30 cellular contexts compared by ENCODE assay signal in the genomic region with DNA sequence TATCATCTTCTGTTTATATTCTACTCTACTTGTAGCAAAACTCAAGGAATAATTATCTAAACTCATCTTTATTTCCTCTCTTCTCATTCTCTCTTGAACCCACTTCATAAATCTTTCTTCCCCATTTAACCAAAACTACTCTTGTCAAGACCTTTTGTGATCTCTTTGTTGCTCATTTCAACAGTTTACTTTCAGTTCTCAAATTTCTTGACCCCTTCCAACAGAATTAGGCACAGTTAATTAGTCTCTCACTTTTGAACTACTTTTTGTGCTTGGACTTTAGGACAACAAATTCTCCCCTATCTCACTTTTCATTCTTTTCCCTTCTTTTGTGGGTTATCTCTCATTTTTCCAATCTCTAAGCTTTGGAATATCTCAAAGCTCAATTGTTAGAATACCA. TPM values are rescaled to one million over a fixed set of nuclear protein-coding genes. Genes with fewer than 3 reads are reported as not detected.
A peak's percentile ranks its signal among the peaks of the same experiment; 100 is the strongest.
DNase-seq lines count a peak whose midpoint lies in the region; ATAC-seq, FAIRE-seq and TF ChIP-seq lines count a peak whose summit lies in the region.
"Had no signal": no experiment of that assay in that cellular context is flagged by ENCODE, and none has a peak within 500 bp of the region (broad histone marks: within the 10 kb centered on the region; RNA-seq: fewer than 3 reads in every experiment).

No MANE protein-coding gene starts in this region.

- H3K4me1 ChIP-seq in BLaER1 treated with 17β-estradiol and CSF1 and Interleukin-3, amounts not matched to agents 10 nM and 100 nM = peaks cover 0 to 80% (median 59%) of the 10 kb centered on the region in 10 experiments; a peak in 13 of 20 replicates
- H3K4me1 ChIP-seq in GM23248 (ENCODE audit: insufficient read depth) (peaks cover 15% of the 10 kb centered on the region), vagina (peaks cover 8% of the 10 kb centered on the region)
- H3K4me1 ChIP-seq: BE2C, breast epithelium, gastrocnemius medialis, parathyroid adenoma, testis, uterus had no signal

- ATAC-seq in HG02852 (IDR thresholded peaks at IDR 0.05; ENCODE audit: unreplicated experiment) = peak; percentile 46
- ATAC-seq: A549; activated CD8-positive, alpha-beta memory T cell treated with anti-CD3 and anti-CD28 coated beads, Interleukin-2, amount 10 ng/mL, durations not matched to agents 7 days and 5 days; gastrocnemius medialis; sciatic nerve had no signal

- DNase-seq in GM19239 (ENCODE audit: insufficient read length, low spot score) (no peak), NOMO-1 treated with DMSO at 0.1 percent for 48 hours (lab: John Stamatoyannopoulos, UW; ENCODE audit: unreplicated experiment) (peak; percentile 95), GM23248 (no peak), vagina (ENCODE audit: extremely low spot score in 2 of 2) (no peak), DMS153 (lab: John Stamatoyannopoulos, UW) (no peak), coronary artery (ENCODE audit: low spot score) (no peak)
- DNase-seq: activated CD4-positive, alpha-beta T cell treated with anti-CD3 and anti-CD28 coated beads, Interleukin-2, amount 50 U/mL, for 1 hour; activated CD8-positive, alpha-beta memory T cell treated with anti-CD3 and anti-CD28 coated beads, Interleukin-2, amount 10 ng/mL, durations not matched to agents 7 days and 5 days; activated naive CD4-positive, alpha-beta T cell treated with anti-CD3 and anti-CD28 coated beads for 36 hours; amygdala; BE2C; COR-L47; DMS79 treated with DMSO at 0.1 percent for 48 hours; esophagus squamous epithelium; gastrocnemius medialis; islet precursor cell; NCI-H1436; NCI-H510A treated with DMSO at 0.1 percent for 48 hours; stimulated activated naive CD4-positive, alpha-beta T cell treated with Interleukin-2 at 50 U/mL for 16 hours; T-helper 9 cell; testis; uterus had no signal

- H2AFZ ChIP-seq in GM23248 = no peak overlapping the region
- H2AFZ ChIP-seq: parathyroid adenoma had no signal

- in situ Hi-C loops in GM23248 (cut with MboI) = no loop called here

- no peaks in the 10 kb centered on the region for H3K27me3 ChIP-seq in BLaER1 treated with 17β-estradiol and CSF1 and Interleukin-3, amounts not matched to agents 10 nM and 100 nM
- no peaks in the 10 kb centered on the region for H3K27me3 ChIP-seq in GM23248 (replicated peaks; ENCODE audit: insufficient read depth)
- no peaks in the 10 kb centered on the region for H3K27me3 ChIP-seq in vagina
- H3K27me3 ChIP-seq: BE2C, breast epithelium, esophagus squamous epithelium, gastrocnemius medialis, testis, uterus had no signal

- peak overlapping the region in 7 of 11 experiments; percentile 28 to 91 (median 70); a peak in 13 of 22 replicates for H3K4me2 ChIP-seq in BLaER1 treated with 17β-estradiol and CSF1 and Interleukin-3, amounts not matched to agents 10 nM and 100 nM
- H3K4me2 ChIP-seq in GM23248 (ENCODE audit: unreplicated experiment) = no peak overlapping the region
- H3K4me2 ChIP-seq: A549 had no signal

- no peaks in the 10 kb centered on the region for H3K79me2 ChIP-seq in GM23248 (ENCODE audit: insufficient read depth)
- H3K79me2 ChIP-seq: parathyroid adenoma had no signal

- H3K9me3 ChIP-seq in BLaER1 treated with 17β-estradiol and CSF1 and Interleukin-3, amounts not matched to agents 10 nM and 100 nM (replicated peaks in 1 of 11) = peaks cover 13 to 30% (median 20%) of the 10 kb centered on the region in 11 experiments; a peak in 21 of 22 replicates
- H3K9me3 ChIP-seq in GM23248 (ENCODE audit: low read depth) (no peaks in the 10 kb centered on the region), vagina (no peaks in the 10 kb centered on the region)
- H3K9me3 ChIP-seq: A549, BE2C, esophagus squamous epithelium, HAP-1, testis had no signal

- H4K20me1 ChIP-seq in BLaER1 treated with 17β-estradiol and CSF1 and Interleukin-3, amounts not matched to agents 10 nM and 100 nM = no peaks in the 10 kb centered on the region
- H4K20me1 ChIP-seq in GM23248 (ENCODE audit: insufficient read depth) = no peaks in the 10 kb centered on the region

- no peak for TF ChIP-seq POLR2A in vagina (IDR thresholded peaks at IDR 0.05)

- H3K36me3 ChIP-seq in BLaER1 treated with 17β-estradiol and CSF1 and Interleukin-3, amounts not matched to agents 10 nM and 100 nM = no peaks in the 10 kb centered on the region
- H3K36me3 ChIP-seq in GM23248 (ENCODE audit: low read depth) (no peaks in the 10 kb centered on the region), vagina (no peaks in the 10 kb centered on the region)
- H3K36me3 ChIP-seq: BE2C, breast epithelium, esophagus squamous epithelium, gastrocnemius medialis, HAP-1, uterus had no signal

- H3K4me3 ChIP-seq in BLaER1 treated with 17β-estradiol and CSF1 and Interleukin-3, amounts not matched to agents 10 nM and 100 nM = no peak overlapping the region
- H3K4me3 ChIP-seq in GM23248 = no peak overlapping the region
- no peak overlapping the region for H3K4me3 ChIP-seq in vagina
- no peak overlapping the region for H3K4me3 ChIP-seq in coronary artery
- H3K4me3 ChIP-seq: A549, breast epithelium, esophagus squamous epithelium, gastrocnemius medialis, HAP-1, testis, uterus had no signal

- H3F3A ChIP-seq in GM23248 (ENCODE audit: insufficient read depth) = peaks cover 8% of the 10 kb centered on the region; the same call in 1 of the 2 replicates

- intact Hi-C loops in vagina (cut with DNase I) = no loop called here

- peak overlapping the region in 6 of 11 experiments; percentile 35 to 80 (median 75); a peak in 11 of 22 replicates for H3K27ac ChIP-seq in BLaER1 treated with 17β-estradiol and CSF1 and Interleukin-3, amounts not matched to agents 10 nM and 100 nM
- H3K27ac ChIP-seq in GM23248 = no peak overlapping the region
- H3K27ac ChIP-seq in vagina = no peak overlapping the region
- H3K27ac ChIP-seq in coronary artery = no peak overlapping the region
- H3K27ac ChIP-seq: A549, breast epithelium, esophagus squamous epithelium, gastrocnemius medialis, parathyroid adenoma, testis, uterus had no signal

- peak; percentile 79 for FAIRE-seq in GM19239 (lab: Jason Lieb, UNC)
- FAIRE-seq: A549, colon had no signal

- no peaks in the 10 kb centered on the region for H3K9me2 ChIP-seq in GM23248 (ENCODE audit: insufficient read depth)

- H3K9ac ChIP-seq in BLaER1 treated with 17β-estradiol and CSF1 and Interleukin-3, amounts not matched to agents 10 nM and 100 nM = peak overlapping the region in 1 of 11 experiments; percentile 31; a peak in 2 of 22 replicates
- H3K9ac ChIP-seq in GM23248 = no peak overlapping the region
- H3K9ac ChIP-seq: parathyroid adenoma had no signal

- no peak for TF ChIP-seq CTCF in vagina (IDR thresholded peaks at IDR 0.05)
- no peak for TF ChIP-seq CTCF in coronary artery (IDR thresholded peaks at IDR 0.05)

RNA-seq across cellular contexts. Expression of a gene that starts 27.4 kb away (rescaled TPM):
- 94.5 and 104 TPM in 2 replicates for total RNA-seq in GM23248 (2014; rRNA removed; shearing (Covaris generic))
- polyA plus RNA-seq in GM23248 (2016; fragmentation: Nextera tagmentation; extraction: Ambion mirVana) = 74.4 and 78.8 TPM in 2 replicates
- total RNA-seq in vagina = 50.3 TPM

Comparison
In these comparisons a context has a peak if more than half of its experiments do, and no peak if none do; other contexts are left out.
1. H3K27ac ChIP-seq: peak in BLaER1 treated with 17β-estradiol and CSF1 and Interleukin-3, amounts not matched to agents 10 nM and 100 nM (6 of 11); none in GM23248 (single experiment), vagina (single experiment) and coronary artery (0 of 2).